In genomic region chr10:110642204-110642979, GRCh38 we compare ENCODE assay signal across 14 cellular contexts. TPM values are rescaled to one million over a fixed set of nuclear protein-coding genes. Genes with fewer than 3 reads are reported as not detected.
DNase-seq lines count a peak whose midpoint lies in the region; ATAC-seq, FAIRE-seq and TF ChIP-seq lines count a peak whose summit lies in the region.
"Had no signal": no experiment of that assay in that cellular context is flagged by ENCODE, and none has a peak within 500 bp of the region (broad histone marks: within the 10 kb centered on the region; RNA-seq: fewer than 3 reads in every experiment).

No MANE protein-coding gene starts in this region.

- H3K4me3 ChIP-seq in CD8-positive, alpha-beta T cell (ENCODE audit: low read depth, low read length) = no peak overlapping the region
- no peak overlapping the region for H3K4me3 ChIP-seq in astrocyte (ENCODE audit: insufficient read depth, low read depth, low read length)
- H3K4me3 ChIP-seq: HAP-1 had no signal

- DNase-seq in CD8-positive, alpha-beta T cell = no peak
- no peak for DNase-seq in astrocyte (ENCODE audit: low read depth)
- DNase-seq in natural killer cell treated with Interleukin-12 subunit alpha and Interleukin-12 subunit beta and Interleukin-15 and Interleukin-18, amount 100 ng/mL, for 72 hours (ENCODE audit: low spot score) = no peak
- DNase-seq in MV-4-11 (lab: John Stamatoyannopoulos, UW) = no peak
- no peak for DNase-seq in GM10266 (ENCODE audit: extremely low spot score)
- DNase-seq: COR-L47, KBM-7, NCI-H187 treated with DMSO at 0.1 percent for 48 hours, SW 1271 had no signal

- intact Hi-C loops in CD8-positive, alpha-beta T cell (cut with DNase I, micrococcal nuclease) = no loop called here

- peak; percentile 61 for FAIRE-seq in G401.6 (lab: Jason Lieb, UNC)
- no peak for FAIRE-seq in astrocyte (lab: Jason Lieb, UNC)

- CTCF ChIA-PET in CD8-positive, alpha-beta T cell (lab: Charles Lee) = interaction anchor here (1.9 kb wide), 1 partner anchor 30 kb away, joined by 4 read pairs; no protein-coding TSS in a partner anchor

- H2AFZ ChIP-seq in astrocyte (ENCODE audit: low read depth, low read length) = no peak overlapping the region

- no peak overlapping the region for H3K27ac ChIP-seq in CD8-positive, alpha-beta T cell (ENCODE audit: low read depth, low read length)
- H3K27ac ChIP-seq in astrocyte (ENCODE audit: low read depth, low read length) = no peak overlapping the region
- H3K27ac ChIP-seq: neutrophil had no signal

- no peaks in the 10 kb centered on the region for H3K79me2 ChIP-seq in astrocyte (ENCODE audit: insufficient read depth, low read length)

- H3K36me3 Mint-ChIP-seq in CD8-positive, alpha-beta T cell = no peaks in the 10 kb centered on the region
- H3K36me3 Mint-ChIP-seq in astrocyte (ENCODE audit: low read depth, unreplicated experiment) = peaks cover 2% of the 10 kb centered on the region
- H3K36me3 Mint-ChIP-seq in natural killer cell treated with Interleukin-12 subunit alpha and Interleukin-12 subunit beta and Interleukin-15 and Interleukin-18, amount 100 ng/mL, for 72 hours = no peaks in the 10 kb centered on the region

- POLR2A ChIA-PET in CD8-positive, alpha-beta T cell (lab: Charles Lee) = no interaction called here

- ATAC-seq in CD8-positive, alpha-beta T cell = no peak
- no peak for ATAC-seq in natural killer cell treated with Interleukin-12 subunit alpha and Interleukin-12 subunit beta and Interleukin-15 and Interleukin-18, amount 100 ng/mL, for 72 hours
- ATAC-seq in GM18861 (IDR thresholded peaks at IDR 0.05; ENCODE audit: unreplicated experiment) = no peak
- ATAC-seq: esophagus mucosa had no signal

- H3K9me3 Mint-ChIP-seq in CD8-positive, alpha-beta T cell = no peaks in the 10 kb centered on the region
- H3K9me3 Mint-ChIP-seq in astrocyte (ENCODE audit: unreplicated experiment) = no peaks in the 10 kb centered on the region
- no peaks in the 10 kb centered on the region for H3K9me3 Mint-ChIP-seq in natural killer cell treated with Interleukin-12 subunit alpha and Interleukin-12 subunit beta and Interleukin-15 and Interleukin-18, amount 100 ng/mL, for 72 hours

- H3K4me3 Mint-ChIP-seq in CD8-positive, alpha-beta T cell = peak overlapping the region; percentile 83
- peak overlapping the region; percentile 81 for H3K4me3 Mint-ChIP-seq in astrocyte (ENCODE audit: unreplicated experiment)
- peak overlapping the region; percentile 69 for H3K4me3 Mint-ChIP-seq in natural killer cell treated with Interleukin-12 subunit alpha and Interleukin-12 subunit beta and Interleukin-15 and Interleukin-18, amount 100 ng/mL, for 72 hours

- TF ChIP-seq CTCF in CD8-positive, alpha-beta T cell (IDR thresholded peaks at IDR 0.05) = no peak
- TF ChIP-seq CTCF in astrocyte (IDR thresholded peaks at IDR 0.05; ENCODE audit: insufficient read depth, low read depth, low read length) (no peak), GM10266 (IDR thresholded peaks at IDR 0.05; ENCODE audit: control insufficient read depth, insufficient read depth, low read depth, missing control alignments) (no peak)

- H3K4me1 Mint-ChIP-seq in CD8-positive, alpha-beta T cell (ENCODE audit: low read depth) = peaks cover 26% of the 10 kb centered on the region
- H3K4me1 Mint-ChIP-seq in astrocyte (ENCODE audit: low read depth, unreplicated experiment) = peaks cover 17% of the 10 kb centered on the region
- peaks cover 11 to 18% of the 10 kb centered on the region in 2 donors for H3K4me1 Mint-ChIP-seq in natural killer cell treated with Interleukin-12 subunit alpha and Interleukin-12 subunit beta and Interleukin-15 and Interleukin-18, amount 100 ng/mL, for 72 hours (ENCODE audit: low read depth in 2 of 2)

- no peaks in the 10 kb centered on the region for H3K36me3 ChIP-seq in CD8-positive, alpha-beta T cell (ENCODE audit: insufficient read depth, low read length)
- no peaks in the 10 kb centered on the region for H3K36me3 ChIP-seq in astrocyte (ENCODE audit: insufficient read depth, low read length)
- H3K36me3 ChIP-seq: HAP-1, neutrophil had no signal

- H3K27me3 Mint-ChIP-seq in CD8-positive, alpha-beta T cell (ENCODE audit: low read depth) = peaks cover 50% of the 10 kb centered on the region
- H3K27me3 Mint-ChIP-seq in astrocyte (ENCODE audit: low read depth, unreplicated experiment) = peaks cover 18% of the 10 kb centered on the region
- H3K27me3 Mint-ChIP-seq in natural killer cell treated with Interleukin-12 subunit alpha and Interleukin-12 subunit beta and Interleukin-15 and Interleukin-18, amount 100 ng/mL, for 72 hours = peaks cover 32 to 52% of the 10 kb centered on the region in 2 donors

- no peaks in the 10 kb centered on the region for H4K20me1 ChIP-seq in astrocyte (ENCODE audit: insufficient read depth, low read length)

- H3K4me2 ChIP-seq in astrocyte (ENCODE audit: low read length) = peak overlapping the region; percentile 90

- no peak overlapping the region for H3K9ac ChIP-seq in astrocyte (ENCODE audit: low read length)

- peaks cover 18% of the 10 kb centered on the region for H3K4me1 ChIP-seq in CD8-positive, alpha-beta T cell (ENCODE audit: insufficient read depth, low read length)
- H3K4me1 ChIP-seq in astrocyte (ENCODE audit: insufficient read depth, low read length) = peaks cover 22% of the 10 kb centered on the region

- H3K27me3 ChIP-seq in CD8-positive, alpha-beta T cell (ENCODE audit: insufficient read depth, low read length) = peaks cover 39% of the 10 kb centered on the region
- peaks cover 16% of the 10 kb centered on the region for H3K27me3 ChIP-seq in astrocyte (ENCODE audit: insufficient read depth, low read length)

- H3K9me3 ChIP-seq in CD8-positive, alpha-beta T cell (ENCODE audit: low read length) = no peaks in the 10 kb centered on the region
- H3K9me3 ChIP-seq in astrocyte (ENCODE audit: insufficient read depth, low read depth, low read length) = no peaks in the 10 kb centered on the region
- H3K9me3 ChIP-seq: HAP-1, neutrophil had no signal

- H3K27ac Mint-ChIP-seq in CD8-positive, alpha-beta T cell = no peak overlapping the region
- no peak overlapping the region for H3K27ac Mint-ChIP-seq in astrocyte (ENCODE audit: unreplicated experiment)
- H3K27ac Mint-ChIP-seq in natural killer cell treated with Interleukin-12 subunit alpha and Interleukin-12 subunit beta and Interleukin-15 and Interleukin-18, amount 100 ng/mL, for 72 hours = no peak overlapping the region

RNA-seq across cellular contexts. Expression of gene RBM20, which starts 1.7 kb away (rescaled TPM):
- total RNA-seq in CD8-positive, alpha-beta T cell = 1 to 10 TPM; 1.3 to 1.7 TPM
- total RNA-seq in astrocyte = 1.5 TPM in 2 replicates
- total RNA-seq in natural killer cell treated with Interleukin-12 subunit alpha and Interleukin-12 subunit beta and Interleukin-15 and Interleukin-18, amount 100 ng/mL, for 72 hours = not detected
